Comparison of ENCODE assay signal across 16 cellular contexts in genomic region chr1:21898326-21899155, GRCh38. TPM values are rescaled to one million over a fixed set of nuclear protein-coding genes. Genes with fewer than 3 reads are reported as not detected.
DNase-seq lines count a peak whose midpoint lies in the region; ATAC-seq and TF ChIP-seq lines count a peak whose summit lies in the region.
"Had no signal": no experiment of that assay in that cellular context is flagged by ENCODE, and none has a peak within 500 bp of the region (broad histone marks: within the 10 kb centered on the region; RNA-seq: fewer than 3 reads in every experiment).

No MANE protein-coding gene starts in this region.

- H3K36me3 ChIP-seq in heart left ventricle (peaks cover 0 to 47% (median 20%) of the 10 kb centered on the region in 9 donors), trophoblast cell (ENCODE audit: control insufficient read depth in 1 of 2, insufficient read depth in 2 of 2, low read length in 2 of 2) (peaks cover 27 to 36% of the 10 kb centered on the region in 2 experiments), mesendoderm (ENCODE audit: control insufficient read depth, insufficient read depth, low read length) (no peaks in the 10 kb centered on the region)

- peak overlapping the region; percentile 63 for H2BK5ac ChIP-seq in trophoblast cell (ENCODE audit: low read depth, low read length, poor library complexity)
- H2BK5ac ChIP-seq in mesendoderm (ENCODE audit: low read length) = no peak overlapping the region

- H4K8ac ChIP-seq in trophoblast cell (ENCODE audit: low read depth, low read length) (peak overlapping the region; percentile 14), mesendoderm (ENCODE audit: low read depth, low read length) (no peak overlapping the region)

- H3K56ac ChIP-seq in mesendoderm (ENCODE audit: low read length) = no peak overlapping the region

- H2BK120ac ChIP-seq in trophoblast cell (ENCODE audit: insufficient read depth, low read length, poor library complexity) (peak overlapping the region; percentile 53), mesendoderm (ENCODE audit: low read depth, low read length) (no peak overlapping the region)

- intact Hi-C loops in Right ventricle myocardium inferior (cut with DNase I) (loop anchor here (5.0 kb wide), 2 partner anchors 34 to 59 kb away; no protein-coding TSS in a partner anchor), cardiac septum (cut with DNase I) (no loop called here), heart left ventricle (cut with DNase I) (loop anchor here (2.0 to 5.0 kb wide), 5 partner anchors 38 to 64 kb away; partner anchors contain the start of gene HSPG2 (in 6 of the 10))

- peak overlapping the region; percentile 75 for H3K4ac ChIP-seq in trophoblast cell (ENCODE audit: low read depth, low read length)
- H3K4ac ChIP-seq in mesendoderm (ENCODE audit: low read depth, low read length) = no peak overlapping the region

- H3K23ac ChIP-seq in trophoblast cell (ENCODE audit: low read length) (no peak overlapping the region), mesendoderm (ENCODE audit: low read length) (no peak overlapping the region)

- H3K79me2 ChIP-seq in trophoblast cell (ENCODE audit: control insufficient read depth, insufficient read depth, low read length, poor library complexity) (peaks cover 8% of the 10 kb centered on the region), mesendoderm (ENCODE audit: control insufficient read depth, insufficient read depth, low read length) (no peaks in the 10 kb centered on the region)

- H2BK12ac ChIP-seq in trophoblast cell (ENCODE audit: low read length) = peak overlapping the region; percentile 79

- H3K9me3 ChIP-seq in heart left ventricle (no peaks in the 10 kb centered on the region), trophoblast cell (ENCODE audit: insufficient read depth, low read depth, low read length) (no peaks in the 10 kb centered on the region)
- H3K9me3 ChIP-seq: A549 had no signal

- peak overlapping the region; percentile 55 for H3K14ac ChIP-seq in trophoblast cell (ENCODE audit: low read length)

- H2AK5ac ChIP-seq in trophoblast cell (ENCODE audit: low read length) (peak overlapping the region; percentile 55), mesendoderm (ENCODE audit: low read length) (no peak overlapping the region)

- H4K12ac ChIP-seq in trophoblast cell (ENCODE audit: low read depth, low read length) = peak overlapping the region; percentile 18

- TF ChIP-seq CTCF in heart left ventricle (IDR thresholded peaks at IDR 0.05) = peak in 1 of 12 donors; percentile 4

- DNase-seq in Right ventricle myocardium inferior (ENCODE audit: missing footprints) (peak; percentile 77), cardiac septum (ENCODE audit: low spot score) (no peak), heart left ventricle (peak in 3 of 5 donors; percentile 56 to 65 (median 63)), trophoblast cell (no peak), DMS153 treated with DMSO at 0.1 percent for 48 hours (lab: John Stamatoyannopoulos, UW; ENCODE audit: unreplicated experiment) (no peak), NCI-H510A treated with DMSO at 0.1 percent for 48 hours (lab: John Stamatoyannopoulos, UW) (no peak), mesendoderm (no peak)
- no peak for DNase-seq in activated CD4-positive, alpha-beta T cell treated with anti-CD3 and anti-CD28 coated beads, Interleukin-2, amount 50 U/mL, for 48 hours
- DNase-seq: activated CD8-positive, alpha-beta T cell treated with anti-CD3 and anti-CD28 coated beads for 36 hours; activated naive CD4-positive, alpha-beta T cell treated with anti-CD3 and anti-CD28 coated beads for 36 hours; effector memory CD8-positive, alpha-beta T cell; MM.1S; stimulated activated naive CD8-positive, alpha-beta T cell treated with anti-CD3 and anti-CD28 coated beads, Interleukin-15, Interleukin-2, amounts not matched to agents 100 U/mL and 50 U/mL, for 24 hours had no signal

- 39 to 64% (median 50%) methylated on average over 15 to 16 of the region's 16 CpGs for WGBS in heart left ventricle, 4 donors
- WGBS in trophoblast cell (ENCODE audit: extremely low coverage, insufficient coverage, insufficient read length) = no CpG with 5 or more reads among the region's 16 CpGs
- WGBS in mesendoderm (ENCODE audit: extremely low coverage, insufficient coverage, low lambda C conversion rate) = no CpG with 5 or more reads among the region's 16 CpGs

- H3K27me3 ChIP-seq in heart left ventricle (no peaks in the 10 kb centered on the region), trophoblast cell (ENCODE audit: insufficient read depth, low read length) (no peaks in the 10 kb centered on the region), mesendoderm (ENCODE audit: insufficient read depth, low read length, poor library complexity) (no peaks in the 10 kb centered on the region)

- H3K4me3 ChIP-seq in heart left ventricle (no peak overlapping the region), trophoblast cell (ENCODE audit: low read depth, low read length) (no peak overlapping the region), mesendoderm (ENCODE audit: low read length) (no peak overlapping the region)
- H3K4me3 ChIP-seq: A549 had no signal

- H4K91ac ChIP-seq in trophoblast cell (ENCODE audit: low read depth, low read length) = peak overlapping the region; percentile 81

- H2AFZ ChIP-seq in trophoblast cell (ENCODE audit: insufficient read depth, low read length, poor library complexity) = peak overlapping the region; percentile 8

- ATAC-seq in Right ventricle myocardium inferior (peak; percentile 26), heart left ventricle (peak in 2 of 4 donors; percentile 3 to 4)
- ATAC-seq: A549; activated CD8-positive, alpha-beta T cell treated with anti-CD3 and anti-CD28 coated beads for 36 hours; effector memory CD8-positive, alpha-beta T cell; natural killer cell treated with Interleukin-12 subunit alpha and Interleukin-12 subunit beta and Interleukin-15 and Interleukin-18, amount 100 ng/mL, for 72 hours; stimulated activated naive CD8-positive, alpha-beta T cell treated with anti-CD3 and anti-CD28 coated beads, Interleukin-15, Interleukin-2, amounts not matched to agents 100 U/mL and 50 U/mL, for 24 hours had no signal

- peaks cover 50% of the 10 kb centered on the region for H3K79me1 ChIP-seq in trophoblast cell (ENCODE audit: low read length)
- no peaks in the 10 kb centered on the region for H3K79me1 ChIP-seq in mesendoderm (ENCODE audit: low read length)

- H3K4me1 ChIP-seq in heart left ventricle (peaks cover 30 to 100% (median 99%) of the 10 kb centered on the region in 12 donors), trophoblast cell (ENCODE audit: control insufficient read depth in 1 of 2, insufficient read depth in 2 of 2, low read length in 2 of 2) (peaks cover 50 to 63% of the 10 kb centered on the region in 2 experiments), mesendoderm (ENCODE audit: control insufficient read depth, low read depth, low read length) (no peaks in the 10 kb centered on the region)

- H3K18ac ChIP-seq in trophoblast cell (ENCODE audit: low read length) = peak overlapping the region; percentile 51
- no peak overlapping the region for H3K18ac ChIP-seq in mesendoderm (ENCODE audit: low read length)

- H3K9ac ChIP-seq in trophoblast cell (ENCODE audit: low read length) (no peak overlapping the region), mesendoderm (ENCODE audit: low read length) (no peak overlapping the region)

- H3K27ac ChIP-seq in heart left ventricle (peak overlapping the region; percentile 62 to 98 (median 90)), trophoblast cell (ENCODE audit: low read depth, low read length) (peak overlapping the region; percentile 97), mesendoderm (ENCODE audit: low read depth, low read length) (no peak overlapping the region)
- H3K27ac ChIP-seq: HL-60 had no signal

- no peak overlapping the region for H2BK15ac ChIP-seq in mesendoderm (replicated peaks; ENCODE audit: low read depth)

- H3K4me2 ChIP-seq in trophoblast cell (ENCODE audit: low read length) (no peak overlapping the region), mesendoderm (ENCODE audit: low read length) (no peak overlapping the region)
- H3K4me2 ChIP-seq: A549 had no signal

- no peak overlapping the region for H4K5ac ChIP-seq in mesendoderm (ENCODE audit: low read length)

- no peak for TF ChIP-seq POLR2A in heart left ventricle (IDR thresholded peaks at IDR 0.05)

RNA-seq across cellular contexts. Expression of gene HSPG2, which starts 38.6 kb away (rescaled TPM):
- total RNA-seq in Right ventricle myocardium inferior = 269 TPM
- 506 TPM for total RNA-seq in cardiac septum
- total RNA-seq in heart left ventricle = 100 to 1,000 TPM; 202 to 608 (median 304) TPM
- 100 to 1,000 TPM; 164 to 315 TPM for polyA plus RNA-seq in heart left ventricle
- polyA plus RNA-seq in trophoblast cell (2013) = 97.2 and 106 TPM in 2 replicates
- polyA plus RNA-seq in mesendoderm (2013, experiment 1 of 2) = 10.1 TPM
- polyA plus RNA-seq in mesendoderm (2013, experiment 2 of 2) = 9.4 TPM

Comparison
In these comparisons a context has a peak if more than half of its experiments do, and no peak if none do; other contexts are left out.
1. DNase-seq: peak in Right ventricle myocardium inferior (single experiment) and heart left ventricle (3 of 5); none in cardiac septum (single experiment), trophoblast cell (0 of 2), DMS153 treated with DMSO at 0.1 percent for 48 hours (single experiment), activated CD4-positive, alpha-beta T cell treated with anti-CD3 and anti-CD28 coated beads, Interleukin-2, amount 50 U/mL, for 48 hours (0 of 2), NCI-H510A treated with DMSO at 0.1 percent for 48 hours (single experiment) and mesendoderm (single experiment).